In the genomic region with DNA sequence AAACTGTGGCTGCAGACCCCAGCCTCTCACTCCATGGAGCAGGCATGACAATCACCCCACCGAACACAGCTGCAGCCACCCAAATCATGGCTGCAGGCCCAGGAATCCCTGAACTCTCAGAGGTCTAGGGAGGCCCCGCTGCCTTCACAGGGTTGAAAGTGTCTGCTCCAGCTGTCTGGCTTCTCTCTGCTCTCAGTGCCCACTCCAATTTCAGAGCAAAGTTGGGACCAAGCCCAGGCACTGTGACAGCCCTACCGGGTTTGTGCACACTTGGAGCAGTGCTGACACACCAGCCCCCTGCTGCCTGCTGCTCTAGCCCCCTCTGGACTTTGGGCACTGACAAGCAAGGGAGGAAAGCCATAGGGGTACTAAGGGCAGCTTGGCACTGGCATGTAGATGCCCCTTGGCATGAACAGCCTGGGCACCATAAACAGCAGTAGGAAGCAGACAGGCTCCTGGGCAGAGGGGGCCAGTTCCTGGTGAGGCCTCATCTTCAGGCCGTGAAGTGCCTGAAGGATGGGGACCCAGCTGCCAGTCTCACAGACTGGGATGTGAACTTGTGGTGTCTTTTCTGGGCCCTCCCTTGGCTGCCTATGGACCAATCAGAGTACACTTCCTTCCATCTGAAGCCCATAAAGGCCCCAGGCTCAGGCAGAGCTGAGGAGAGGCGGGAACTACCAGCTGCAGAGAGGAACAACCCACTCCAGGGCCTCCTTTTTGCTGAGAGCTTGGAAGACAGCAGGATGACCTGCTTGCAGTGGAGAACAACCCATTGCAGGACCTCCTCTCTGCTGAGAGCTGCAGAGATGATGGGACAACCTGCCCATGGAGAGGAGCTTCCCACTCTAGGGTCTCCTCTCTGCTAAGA, we compare ENCODE assay signal across 18 cellular contexts.
"Had no signal": no experiment of that assay in that cellular context is flagged by ENCODE, and none has a peak within 500 bp of the region (broad histone marks: within the 10 kb centered on the region; RNA-seq: fewer than 3 reads in every experiment).

No MANE protein-coding gene starts in this region.

- DNase-seq: activated CD4-positive, alpha-beta memory T cell treated with anti-CD3 and anti-CD28 coated beads for 36 hours; activated CD8-positive, alpha-beta memory T cell treated with anti-CD3 and anti-CD28 coated beads, Interleukin-2, amount 10 ng/mL, durations not matched to agents 7 days and 5 days; activated effector memory CD4-positive, alpha-beta T cell treated with Interleukin-2 at 50 U/mL for 16 hours; activated T-cell treated with anti-CD3 and anti-CD28 coated beads, Interleukin-2, amount 50 U/mL, for 4 hours; adrenal gland; central memory CD4-positive, alpha-beta T cell; colonic mucosa; nephron progenitor cell; sigmoid colon; stimulated activated CD4-positive, alpha-beta T cell treated with anti-CD3 and anti-CD28 coated beads, Interleukin-1b, Interleukin-23, amount 100 ng/mL, for 48 hours; T-helper 1 cell; T1000; tibial artery had no signal

- H3K27ac ChIP-seq: adrenal gland, colonic mucosa, hepatocyte, prostate gland, sigmoid colon, tibial artery, VCaP had no signal

- H3K4me3 ChIP-seq: adrenal gland, colonic mucosa, hepatocyte, prostate gland, sigmoid colon, tibial artery had no signal

- H3K4me1 ChIP-seq: adrenal gland, colonic mucosa, prostate gland, sigmoid colon, tibial artery had no signal

- H3K36me3 ChIP-seq: adrenal gland, colonic mucosa, prostate gland, sigmoid colon, tibial artery had no signal

- H3K27ac Mint-ChIP-seq: activated CD4-positive, alpha-beta memory T cell treated with anti-CD3 and anti-CD28 coated beads for 36 hours; activated CD8-positive, alpha-beta memory T cell treated with anti-CD3 and anti-CD28 coated beads, Interleukin-2, amount 10 ng/mL, durations not matched to agents 7 days and 5 days; activated naive CD4-positive, alpha-beta T cell treated with anti-CD3 and anti-CD28 coated beads, Interleukin-2, amount 50 U/mL, for 24 hours; nephron progenitor cell had no signal

- ATAC-seq: activated CD8-positive, alpha-beta memory T cell treated with anti-CD3 and anti-CD28 coated beads, Interleukin-2, amount 10 ng/mL, durations not matched to agents 7 days and 5 days; activated T-cell treated with anti-CD3 and anti-CD28 coated beads, Interleukin-2, amount 50 U/mL, for 4 hours; esophagus mucosa had no signal

- H3K4me3 Mint-ChIP-seq: activated CD4-positive, alpha-beta memory T cell treated with anti-CD3 and anti-CD28 coated beads for 36 hours; activated CD8-positive, alpha-beta memory T cell treated with anti-CD3 and anti-CD28 coated beads, Interleukin-2, amount 10 ng/mL, durations not matched to agents 7 days and 5 days; activated naive CD4-positive, alpha-beta T cell treated with anti-CD3 and anti-CD28 coated beads, Interleukin-2, amount 50 U/mL, for 24 hours; activated T-cell treated with anti-CD3 and anti-CD28 coated beads, Interleukin-2, amount 50 U/mL, for 4 hours; nephron progenitor cell had no signal

- H3K9me3 ChIP-seq: adrenal gland, colonic mucosa, prostate gland, tibial artery had no signal

- H3K27me3 ChIP-seq: adrenal gland, colonic mucosa, hepatocyte, sigmoid colon, tibial artery had no signal

- H3K36me3 Mint-ChIP-seq: activated CD4-positive, alpha-beta memory T cell treated with anti-CD3 and anti-CD28 coated beads for 36 hours; activated CD8-positive, alpha-beta memory T cell treated with anti-CD3 and anti-CD28 coated beads, Interleukin-2, amount 10 ng/mL, durations not matched to agents 7 days and 5 days; activated naive CD4-positive, alpha-beta T cell treated with anti-CD3 and anti-CD28 coated beads, Interleukin-2, amount 50 U/mL, for 24 hours had no signal

- H3K4me1 Mint-ChIP-seq: activated CD8-positive, alpha-beta memory T cell treated with anti-CD3 and anti-CD28 coated beads, Interleukin-2, amount 10 ng/mL, durations not matched to agents 7 days and 5 days; activated naive CD4-positive, alpha-beta T cell treated with anti-CD3 and anti-CD28 coated beads, Interleukin-2, amount 50 U/mL, for 24 hours; nephron progenitor cell had no signal
